ENCODE assay signal across 8 cellular contexts in genomic region chr6:127186889-127187288, GRCh38.
A peak's percentile ranks its signal among the peaks of the same experiment; 100 is the strongest.
DNase-seq lines count a peak whose midpoint lies in the region; ATAC-seq, FAIRE-seq and TF ChIP-seq lines count a peak whose summit lies in the region.

No MANE protein-coding gene starts in this region.

- ATAC-seq in HG03565 (IDR thresholded peaks at IDR 0.05; ENCODE audit: unreplicated experiment) (peak; percentile 46), body of pancreas (peak; percentile 52)

- TF ChIP-seq CTCF in body of pancreas (IDR thresholded peaks at IDR 0.05), result peak; percentile 16 to 49 (median 40)
- peak; percentile 48 for TF ChIP-seq CTCF in mesothelial cell of epicardium (IDR thresholded peaks at IDR 0.05; ENCODE audit: unreplicated experiment)
- TF ChIP-seq CTCF in type B pancreatic cell (conservative IDR thresholded peaks at IDR 0.05), result peak; percentile 68

- 24% methylated on average over 6 of the region's 6 CpGs for WGBS in body of pancreas, 2 donors

- no peak overlapping the region for H3K27ac ChIP-seq in body of pancreas

- TF ChIP-seq POLR2A in body of pancreas (IDR thresholded peaks at IDR 0.05), result no peak

- no peak overlapping the region for H3K4me3 Mint-ChIP-seq in mesothelial cell of epicardium
- no peak overlapping the region for H3K4me3 Mint-ChIP-seq in type B pancreatic cell

- H3K27ac Mint-ChIP-seq in mesothelial cell of epicardium, result no peak overlapping the region
- no peak overlapping the region for H3K27ac Mint-ChIP-seq in type B pancreatic cell

- H3K4me3 ChIP-seq in body of pancreas, result no peak overlapping the region

- DNase-seq in NCI-H2107 treated with DMSO at 0.1 percent for 48 hours (lab: John Stamatoyannopoulos, UW; ENCODE audit: unreplicated experiment), result peak; percentile 7
- no peak for DNase-seq in NCI-H2107 (lab: John Stamatoyannopoulos, UW)
- peak; percentile 30 to 64 (median 55) for DNase-seq in body of pancreas
- DNase-seq in mesothelial cell of epicardium (ENCODE audit: low spot score in 2 of 2, unreplicated experiment in 2 of 2), result no peak
- no peak for DNase-seq in type B pancreatic cell (ENCODE audit: extremely low spot score, unreplicated experiment)
- DNase-seq in NCI-H1105 (lab: John Stamatoyannopoulos, UW), result no peak

- peak; percentile 25 for FAIRE-seq in TTC549 (lab: Jason Lieb, UNC)

- H3K36me3 Mint-ChIP-seq in mesothelial cell of epicardium, result no peaks in the 10 kb centered on the region
- no peaks in the 10 kb centered on the region for H3K36me3 Mint-ChIP-seq in type B pancreatic cell

- H3K27me3 ChIP-seq in body of pancreas, result no peaks in the 10 kb centered on the region

- H3K36me3 ChIP-seq in body of pancreas (replicated peaks in 1 of 2; ENCODE audit: insufficient read depth in 1 of 2, low read depth in 2 of 2), result no peaks in the 10 kb centered on the region

- H3K4me1 Mint-ChIP-seq in mesothelial cell of epicardium (no peaks in the 10 kb centered on the region), type B pancreatic cell (ENCODE audit: unreplicated experiment) (no peaks in the 10 kb centered on the region)

- H3K27me3 Mint-ChIP-seq in mesothelial cell of epicardium (ENCODE audit: low read depth), result no peaks in the 10 kb centered on the region
- H3K27me3 Mint-ChIP-seq in type B pancreatic cell, result no peaks in the 10 kb centered on the region

- H3K9me3 ChIP-seq in body of pancreas, result no peaks in the 10 kb centered on the region

- no peaks in the 10 kb centered on the region for H3K4me1 ChIP-seq in body of pancreas

- intact Hi-C loops in body of pancreas (cut with DNase I), result no loop called here

- H3K9me3 Mint-ChIP-seq in mesothelial cell of epicardium (no peaks in the 10 kb centered on the region), type B pancreatic cell (peaks cover 5% of the 10 kb centered on the region)

Comparison
In these comparisons a context has a peak if more than half of its experiments do, and no peak if none do; other contexts are left out.
1. DNase-seq: peak in NCI-H2107 treated with DMSO at 0.1 percent for 48 hours (single experiment) and body of pancreas (4 of 4); none in NCI-H2107 (single experiment), mesothelial cell of epicardium (0 of 2), type B pancreatic cell (single experiment) and NCI-H1105 (single experiment).
2. Peak in every context shown above with its lines, with median percentiles within 50 percentile points of each other: CTCF ChIP-seq.